ENCODE assay signal across 8 cellular contexts in genomic region chr6:137705166-137706064, GRCh38.
A peak's percentile ranks its signal among the peaks of the same experiment; 100 is the strongest.
DNase-seq lines count a peak whose midpoint lies in the region; TF ChIP-seq lines count a peak whose summit lies in the region.

No MANE protein-coding gene starts in this region.

- peak overlapping the region; percentile 33 for H3K4me2 ChIP-seq in KMS-11
- peak overlapping the region; percentile 4 for H3K4me2 ChIP-seq in hepatocyte

- H3K4me1 ChIP-seq in KMS-11 (ENCODE audit: low read depth, poor library complexity, severe bottlenecking), result peaks cover 60% of the 10 kb centered on the region
- peaks cover 5% of the 10 kb centered on the region for H3K4me1 ChIP-seq in hepatocyte (ENCODE audit: insufficient read depth)

- no peaks in the 10 kb centered on the region for H3K9me3 Mint-ChIP-seq in T-helper 2 cell treated with Interferon-gamma antibody and Interleukin-4, amounts not matched to agents 5 μg/mL and 100 μg/mL, for 36 hours

- no peaks in the 10 kb centered on the region for H3K27me3 ChIP-seq in KMS-11 (ENCODE audit: insufficient read depth, low read depth)
- H3K27me3 ChIP-seq in hepatocyte, result no peaks in the 10 kb centered on the region

- peak; percentile 94 for TF ChIP-seq CTCF in KMS-11 (conservative IDR thresholded peaks at IDR 0.05; ENCODE audit: low read depth, low read length)
- peak; percentile 84 for TF ChIP-seq CTCF in hepatocyte (IDR thresholded peaks at IDR 0.05; ENCODE audit: poor library complexity)

- H4K20me1 ChIP-seq in KMS-11 (ENCODE audit: insufficient read depth) (no peaks in the 10 kb centered on the region), hepatocyte (ENCODE audit: insufficient read depth, poor library complexity, severe bottlenecking) (no peaks in the 10 kb centered on the region)

- 52% methylated on average over 11 of the region's 11 CpGs for WGBS in hepatocyte (ENCODE audit: low lambda C conversion rate, missing lambda C conversion rate)

- no peaks in the 10 kb centered on the region for H3K79me2 ChIP-seq in KMS-11 (ENCODE audit: insufficient read depth, low read depth)
- H3K79me2 ChIP-seq in hepatocyte, result no peaks in the 10 kb centered on the region

- no peaks in the 10 kb centered on the region for H3K27me3 Mint-ChIP-seq in T-helper 2 cell treated with Interferon-gamma antibody and Interleukin-4, amounts not matched to agents 5 μg/mL and 100 μg/mL, for 36 hours (ENCODE audit: low read depth)

- H3K9ac ChIP-seq in KMS-11, result peak overlapping the region; percentile 30; the same call in 1 of the 2 replicates

- H3K4me3 Mint-ChIP-seq in T-helper 2 cell treated with Interferon-gamma antibody and Interleukin-4, amounts not matched to agents 5 μg/mL and 100 μg/mL, for 36 hours, result no peak overlapping the region

- no peak overlapping the region for H3K27ac Mint-ChIP-seq in T-helper 2 cell treated with Interferon-gamma antibody and Interleukin-4, amounts not matched to agents 5 μg/mL and 100 μg/mL, for 36 hours

- peak overlapping the region; percentile 66 for H2AFZ ChIP-seq in KMS-11 (ENCODE audit: low read depth)
- H2AFZ ChIP-seq in hepatocyte, result peak overlapping the region; percentile 0

- no peak overlapping the region for H3K4me3 ChIP-seq in KMS-11 (IDR thresholded peaks at IDR 0.05; ENCODE audit: insufficient read depth, low read depth, low read length)
- H3K4me3 ChIP-seq in hepatocyte, result no peak overlapping the region

- peak; percentile 12 for DNase-seq in NCI-H1694 treated with DMSO at 0.1 percent for 48 hours (lab: John Stamatoyannopoulos, UW)
- no peak for DNase-seq in NCI-H1694 (lab: John Stamatoyannopoulos, UW)
- peak; percentile 57 for DNase-seq in T-helper 2 cell treated with Interferon-gamma antibody and Interleukin-4, amounts not matched to agents 5 μg/mL and 100 μg/mL, for 36 hours (ENCODE audit: low spot score)
- DNase-seq in amniotic epithelial cell (ENCODE audit: low read depth), result peak; percentile 69
- DNase-seq in hepatocyte (ENCODE audit: low spot score), result peak; percentile 85
- peak; percentile 45 to 58 for DNase-seq in stimulated activated CD4-positive, alpha-beta T cell treated with anti-CD3 and anti-CD28 coated beads, Interleukin-15, amount 100 ng/mL, for 1 hour (ENCODE audit: low read depth in 1 of 2, low spot score in 1 of 2)
- no peak for DNase-seq in NCI-H1092 (lab: John Stamatoyannopoulos, UW)

- H3K4me1 Mint-ChIP-seq in T-helper 2 cell treated with Interferon-gamma antibody and Interleukin-4, amounts not matched to agents 5 μg/mL and 100 μg/mL, for 36 hours (ENCODE audit: low read depth), result peaks cover 55% of the 10 kb centered on the region

- H3K9me3 ChIP-seq in hepatocyte (ENCODE audit: low read depth), result no peaks in the 10 kb centered on the region

- no peaks in the 10 kb centered on the region for H3K9me2 ChIP-seq in hepatocyte (replicated peaks; ENCODE audit: insufficient read depth)

- no peaks in the 10 kb centered on the region for H3K36me3 Mint-ChIP-seq in T-helper 2 cell treated with Interferon-gamma antibody and Interleukin-4, amounts not matched to agents 5 μg/mL and 100 μg/mL, for 36 hours (ENCODE audit: low read depth)

- H3K27ac ChIP-seq in KMS-11 (no peak overlapping the region), hepatocyte (peak overlapping the region; percentile 5)

- no peaks in the 10 kb centered on the region for H3K36me3 ChIP-seq in KMS-11 (ENCODE audit: insufficient read depth)
- no peaks in the 10 kb centered on the region for H3K36me3 ChIP-seq in hepatocyte (replicated peaks; ENCODE audit: insufficient read depth, low read depth)

Comparison
In these comparisons a context has a peak if more than half of its experiments do, and no peak if none do; other contexts are left out.
1. DNase-seq: peak in NCI-H1694 treated with DMSO at 0.1 percent for 48 hours (single experiment), T-helper 2 cell treated with Interferon-gamma antibody and Interleukin-4, amounts not matched to agents 5 μg/mL and 100 μg/mL, for 36 hours (single experiment), amniotic epithelial cell (single experiment), hepatocyte (single experiment) and stimulated activated CD4-positive, alpha-beta T cell treated with anti-CD3 and anti-CD28 coated beads, Interleukin-15, amount 100 ng/mL, for 1 hour (2 of 2); none in NCI-H1694 (single experiment) and NCI-H1092 (single experiment).